In genomic region chr17:3647769-3648540, GRCh38 we compare ENCODE assay signal across 8 cellular contexts. TPM values are rescaled to one million over a fixed set of nuclear protein-coding genes. Genes with fewer than 3 reads are reported as not detected.
DNase-seq lines count a peak whose midpoint lies in the region; ATAC-seq and TF ChIP-seq lines count a peak whose summit lies in the region.

No MANE protein-coding gene starts in this region.

- H3K9ac ChIP-seq in Karpas-422 (ENCODE audit: low read length) = no peak overlapping the region

- peaks cover 4% of the 10 kb centered on the region for H3K36me3 Mint-ChIP-seq in nephron progenitor cell (ENCODE audit: low read depth)

- no peak overlapping the region for H3K4me2 ChIP-seq in Karpas-422 (ENCODE audit: low read depth, low read length, poor library complexity, severe bottlenecking)

- TF ChIP-seq POLR2A in esophagus squamous epithelium (IDR thresholded peaks at IDR 0.05) = no peak
- no peak for TF ChIP-seq POLR2A in ovary (IDR thresholded peaks at IDR 0.05)

- TF ChIP-seq EP300 in ovary (IDR thresholded peaks at IDR 0.05) = no peak

- H3K27ac ChIP-seq in Karpas-422 (ENCODE audit: low read length) (peak overlapping the region; percentile 90; the same call in 1 of the 2 replicates), esophagus squamous epithelium (no peak overlapping the region), ovary (no peak overlapping the region)

- H3K4me3 ChIP-seq in Karpas-422 (ENCODE audit: low read length) = no peak overlapping the region
- H3K4me3 ChIP-seq in esophagus squamous epithelium = no peak overlapping the region
- no peak overlapping the region for H3K4me3 ChIP-seq in ovary

- peaks cover 26% of the 10 kb centered on the region for H3K4me1 Mint-ChIP-seq in nephron progenitor cell

- H4K20me1 ChIP-seq in Karpas-422 (ENCODE audit: insufficient read depth, low read depth, low read length) = no peaks in the 10 kb centered on the region

- H3K36me3 ChIP-seq in Karpas-422 (ENCODE audit: insufficient read depth, low read length) = peaks cover 6% of the 10 kb centered on the region; the same call in 1 of the 2 replicates
- peaks cover 0 to 58% (median 0%) of the 10 kb centered on the region in 3 donors for H3K36me3 ChIP-seq in esophagus squamous epithelium
- H3K36me3 ChIP-seq in ovary = no peaks in the 10 kb centered on the region

- H3K79me2 ChIP-seq in Karpas-422 (ENCODE audit: low read length) = no peaks in the 10 kb centered on the region

- peaks cover 3% of the 10 kb centered on the region for H3K27me3 Mint-ChIP-seq in nephron progenitor cell (ENCODE audit: low read depth, poor library complexity)

- H3K4me1 ChIP-seq in Karpas-422 (ENCODE audit: low read length) (peaks cover 24% of the 10 kb centered on the region), esophagus squamous epithelium (no peaks in the 10 kb centered on the region), ovary (ENCODE audit: insufficient read depth) (no peaks in the 10 kb centered on the region)

- H2AFZ ChIP-seq in Karpas-422 (ENCODE audit: low read length) = no peak overlapping the region

- H3K9me3 ChIP-seq in Karpas-422 (ENCODE audit: low read length) (no peaks in the 10 kb centered on the region), esophagus squamous epithelium (no peaks in the 10 kb centered on the region), ovary (no peaks in the 10 kb centered on the region)

- no peak for ATAC-seq in GM19467 (IDR thresholded peaks at IDR 0.05; ENCODE audit: unreplicated experiment)
- ATAC-seq in HG02884 (IDR thresholded peaks at IDR 0.05; ENCODE audit: unreplicated experiment) = no peak

- WGBS in esophagus squamous epithelium, 2 donors = 56 to 57% methylated on average over 16 to 19 of the region's 19 CpGs
- WGBS in ovary, 3 donors = 65 to 70% (median 69%) methylated on average over 19 of the region's 19 CpGs

- intact Hi-C loops in esophagus squamous epithelium (cut with DNase I) = no loop called here
- intact Hi-C loops in ovary (cut with DNase I) = no loop called here

- H3K9me2 ChIP-seq in Karpas-422 (replicated peaks; ENCODE audit: insufficient read depth, low read length) = no peaks in the 10 kb centered on the region

- no peak overlapping the region for H3K4me3 Mint-ChIP-seq in nephron progenitor cell

- H3K27me3 ChIP-seq in Karpas-422 (ENCODE audit: low read length) = no peaks in the 10 kb centered on the region
- H3K27me3 ChIP-seq in esophagus squamous epithelium = no peaks in the 10 kb centered on the region
- H3K27me3 ChIP-seq in ovary = no peaks in the 10 kb centered on the region

- TF ChIP-seq CTCF in esophagus squamous epithelium (IDR thresholded peaks at IDR 0.05) (peak in 5 of 6 experiments; percentile 26 to 68 (median 29)), nephron progenitor cell (IDR thresholded peaks at IDR 0.05) (peak; percentile 46), ovary (IDR thresholded peaks at IDR 0.05) (no peak)

- DNase-seq in DMS79 (lab: John Stamatoyannopoulos, UW) (peak; percentile 20), Karpas-422 (peak; percentile 80), esophagus squamous epithelium (lab: John Stamatoyannopoulos, UW) (no peak), nephron progenitor cell (peak; percentile 68), ovary (no peak)
- DNase-seq in activated CD4-positive, alpha-beta T cell treated with anti-CD3 and anti-CD28 coated beads for 4 hours = peak; percentile 29 to 34

- peak overlapping the region; percentile 97 for H3K27ac Mint-ChIP-seq in nephron progenitor cell

- H3K9me3 Mint-ChIP-seq in nephron progenitor cell = no peaks in the 10 kb centered on the region

RNA-seq across cellular contexts. Expression of gene CTNS, which starts 11.4 kb away (rescaled TPM):
- total RNA-seq in Karpas-422 (2014; rRNA removed; shearing (Covaris generic); ENCODE audit: low replicate concordance) = 21.1 and 27.3 TPM in 2 replicates
- total RNA-seq in esophagus squamous epithelium = 10 to 100 TPM in 2 of 4 donors, 1 to 10 TPM in 2; 5.9 to 14.3 (median 9.8) TPM
- 10 to 100 TPM; 10.5 to 21.4 (median 14.5) TPM for total RNA-seq in ovary
- 10 to 100 TPM; 10.1 to 23.3 TPM for polyA plus RNA-seq in ovary

RNA-seq across cellular contexts. Expression of gene SHPK, which starts 11.9 kb away (rescaled TPM):
- 5.4 and 11.6 TPM in 2 replicates for total RNA-seq in Karpas-422 (2014; rRNA removed; shearing (Covaris generic); ENCODE audit: low replicate concordance)
- 10 to 100 TPM; 10.8 to 16.8 (median 14.3) TPM for total RNA-seq in esophagus squamous epithelium
- total RNA-seq in ovary = 10 to 100 TPM in 6 of 7 donors, 1 to 10 TPM in 1; 7.9 to 16.6 (median 14.0) TPM
- 1 to 10 TPM; 6.6 to 9.1 TPM for polyA plus RNA-seq in ovary

RNA-seq across cellular contexts. Expression of gene TAX1BP3, which starts 20.4 kb away (rescaled TPM):
- 31.5 and 39.5 TPM in 2 replicates for total RNA-seq in Karpas-422 (2014; rRNA removed; shearing (Covaris generic); ENCODE audit: low replicate concordance)
- total RNA-seq in esophagus squamous epithelium = 100 to 1,000 TPM; 185 to 371 (median 293) TPM
- total RNA-seq in ovary = 100 to 1,000 TPM in 6 of 7 donors, 10 to 100 TPM in 1; 64.3 to 166 (median 128) TPM
- 100 to 1,000 TPM in 1 of 2 donors, 10 to 100 TPM in 1; 48.7 to 100 TPM for polyA plus RNA-seq in ovary

RNA-seq across cellular contexts. Expression of gene EMC6, which starts 20.7 kb away (rescaled TPM):
- total RNA-seq in Karpas-422 (2014; rRNA removed; shearing (Covaris generic); ENCODE audit: low replicate concordance) = 21.0 and 34.2 TPM in 2 replicates
- total RNA-seq in esophagus squamous epithelium (10 to 100 TPM; 14.5 to 26.3 (median 19.0) TPM), ovary (10 to 100 TPM in 6 of 7 donors, 1 to 10 TPM in 1; 7.6 to 28.7 (median 20.5) TPM)
- polyA plus RNA-seq in ovary = 10 to 100 TPM; 20.3 to 38.9 TPM

RNA-seq across cellular contexts. Expression of gene TRPV1, which starts 38.7 kb away (rescaled TPM):
- 3.3 and 4.3 TPM in 2 replicates for total RNA-seq in Karpas-422 (2014; rRNA removed; shearing (Covaris generic); ENCODE audit: low replicate concordance)
- total RNA-seq in esophagus squamous epithelium = 1 to 10 TPM; 1.4 to 3.4 (median 1.8) TPM
- 10 to 100 TPM in 2 of 7 donors, 1 to 10 TPM in 5; 4.1 to 13.3 (median 6.5) TPM for total RNA-seq in ovary
- polyA plus RNA-seq in ovary = 1 to 10 TPM; 3.4 to 6.7 TPM

Comparison
In these comparisons a context has a peak if more than half of its experiments do, and no peak if none do; other contexts are left out.
1. DNase-seq: peak in DMS79 (single experiment), Karpas-422 (single experiment), activated CD4-positive, alpha-beta T cell treated with anti-CD3 and anti-CD28 coated beads for 4 hours (2 of 2) and nephron progenitor cell (single experiment); none in esophagus squamous epithelium (single experiment) and ovary (0 of 5).
2. CTCF ChIP-seq: peak in esophagus squamous epithelium (5 of 6) and nephron progenitor cell (single experiment); none in ovary (0 of 3).